25 cellular contexts compared by ENCODE assay signal in the genomic region with DNA sequence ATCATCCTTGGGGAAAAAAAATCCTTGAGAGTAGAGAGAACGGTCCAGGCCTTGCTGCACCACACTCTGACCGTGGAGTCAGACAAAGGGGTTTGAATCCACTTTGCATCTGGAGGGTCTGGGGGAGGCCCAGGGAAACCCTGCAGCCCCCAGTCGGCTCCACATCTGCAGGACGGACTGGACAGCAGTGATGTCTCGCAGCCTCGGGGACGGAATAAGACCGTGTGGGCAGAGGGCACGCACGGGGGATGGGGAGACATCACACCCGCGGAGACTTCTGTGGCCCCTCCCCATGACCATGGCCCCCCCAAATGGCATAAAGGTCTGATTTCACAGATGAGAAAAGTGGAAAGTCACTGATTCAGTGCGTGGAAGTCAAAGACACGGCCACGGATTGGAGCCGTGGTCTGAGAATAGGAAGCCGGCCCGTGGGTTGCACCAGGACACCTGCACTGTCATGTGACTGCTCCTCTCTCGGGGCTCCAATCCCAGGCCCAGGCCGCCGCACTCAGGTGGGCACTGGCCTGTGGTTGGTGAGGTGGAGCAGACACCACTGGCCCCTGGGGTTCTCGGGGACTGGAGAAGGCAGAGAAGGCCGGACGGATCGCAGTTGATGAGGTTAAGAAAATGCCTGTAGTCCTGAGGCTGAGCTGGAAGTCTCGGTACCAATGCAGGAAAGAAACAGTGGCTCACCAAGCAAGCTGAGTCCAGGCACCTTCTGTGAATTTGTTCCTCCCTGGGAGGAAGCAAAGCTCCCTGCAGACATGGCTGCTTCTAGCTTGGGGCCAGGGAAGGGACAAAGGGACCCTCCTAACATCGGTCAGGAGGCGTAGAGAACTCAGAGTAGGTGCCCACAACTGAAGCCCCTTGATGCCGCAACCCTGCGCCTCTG.
"Had no signal": no experiment of that assay in that cellular context is flagged by ENCODE, and none has a peak within 500 bp of the region (broad histone marks: within the 10 kb centered on the region; RNA-seq: fewer than 3 reads in every experiment).

No MANE protein-coding gene starts in this region.

- H3K27me3 Mint-ChIP-seq: activated naive CD4-positive, alpha-beta T cell treated with anti-CD3 and anti-CD28 coated beads, Interleukin-2, amount 50 U/mL, for 24 hours; naive thymus-derived CD4-positive, alpha-beta T cell; stimulated activated naive B cell treated with anti-CD40 and anti-IgM and Interleukin-4, amounts not matched to agents 10 μg/mL and 1 μg/mL and 100 μg/mL, for 72 hours had no signal

- ATAC-seq: activated T-cell treated with anti-CD3 and anti-CD28 coated beads, Interleukin-2, amount 50 U/mL, for 72 hours; gastroesophageal sphincter; left colon; naive thymus-derived CD4-positive, alpha-beta T cell; stimulated activated naive B cell treated with anti-CD40 and anti-IgM and Interleukin-4, amounts not matched to agents 10 μg/mL and 1 μg/mL and 100 μg/mL, for 72 hours had no signal

- H3K4me1 Mint-ChIP-seq: endodermal cell, neural crest cell had no signal

- H3K36me3 ChIP-seq: adrenal gland, gastroesophageal sphincter, heart left ventricle, lower lobe of right lung, sigmoid colon, WERI-Rb-1 had no signal

- DNase-seq: activated CD4-positive, alpha-beta T cell treated with anti-CD3 and anti-CD28 coated beads for 1 hour; activated CD4-positive, alpha-beta T cell treated with anti-CD3 and anti-CD28 coated beads, Interleukin-2, amount 50 U/mL, for 1 hour; activated CD8-positive, alpha-beta memory T cell treated with anti-CD3 and anti-CD28 coated beads, Interleukin-2, amount 50 U/mL, for 4 hours; activated gamma-delta T cell; activated T-cell treated with anti-CD3 and anti-CD28 coated beads, Interleukin-2, amount 50 U/mL, for 72 hours; cerebellar nuclear complex; cortex of kidney; endodermal cell; heart left ventricle; left colon; lower lobe of right lung; naive thymus-derived CD4-positive, alpha-beta T cell; retina; sigmoid colon; stimulated activated CD4-positive, alpha-beta T cell treated with anti-CD3 and anti-CD28 coated beads, Interleukin-2, amount 100 ng/mL, for 48 hours; stimulated activated CD8-positive, alpha-beta memory T cell treated with anti-CD3 and anti-CD28 coated beads, Interleukin-4, amount 100 ng/mL, for 48 hours; stimulated activated naive B cell treated with anti-CD40 and anti-IgM and Interleukin-4, amounts not matched to agents 10 μg/mL and 1 μg/mL and 100 μg/mL, for 72 hours; T-helper 1 cell; WERI-Rb-1 had no signal

- H3K4me1 ChIP-seq: adrenal gland had no signal

- H3K36me3 Mint-ChIP-seq: activated naive CD4-positive, alpha-beta T cell treated with anti-CD3 and anti-CD28 coated beads, Interleukin-2, amount 50 U/mL, for 24 hours had no signal

- H3K27ac ChIP-seq: heart left ventricle, lower lobe of right lung, WERI-Rb-1 had no signal

- H3K9me3 ChIP-seq: adrenal gland, gastroesophageal sphincter, heart left ventricle, lower lobe of right lung, sigmoid colon had no signal

- H3K27me3 ChIP-seq: adrenal gland had no signal

- H3K4me3 Mint-ChIP-seq: activated naive CD4-positive, alpha-beta T cell treated with anti-CD3 and anti-CD28 coated beads, Interleukin-2, amount 50 U/mL, for 24 hours; activated T-cell treated with anti-CD3 and anti-CD28 coated beads, Interleukin-2, amount 50 U/mL, for 72 hours; endodermal cell; naive thymus-derived CD4-positive, alpha-beta T cell; neural crest cell; stimulated activated naive B cell treated with anti-CD40 and anti-IgM and Interleukin-4, amounts not matched to agents 10 μg/mL and 1 μg/mL and 100 μg/mL, for 72 hours had no signal

- H3K9me3 Mint-ChIP-seq: activated naive CD4-positive, alpha-beta T cell treated with anti-CD3 and anti-CD28 coated beads, Interleukin-2, amount 50 U/mL, for 24 hours; activated T-cell treated with anti-CD3 and anti-CD28 coated beads, Interleukin-2, amount 50 U/mL, for 72 hours; stimulated activated naive B cell treated with anti-CD40 and anti-IgM and Interleukin-4, amounts not matched to agents 10 μg/mL and 1 μg/mL and 100 μg/mL, for 72 hours had no signal

- H3K27ac Mint-ChIP-seq: activated naive CD4-positive, alpha-beta T cell treated with anti-CD3 and anti-CD28 coated beads, Interleukin-2, amount 50 U/mL, for 24 hours; activated T-cell treated with anti-CD3 and anti-CD28 coated beads, Interleukin-2, amount 50 U/mL, for 72 hours; endodermal cell; naive thymus-derived CD4-positive, alpha-beta T cell; progenitor cell of endocrine pancreas; stimulated activated naive B cell treated with anti-CD40 and anti-IgM and Interleukin-4, amounts not matched to agents 10 μg/mL and 1 μg/mL and 100 μg/mL, for 72 hours had no signal

- H3K4me2 ChIP-seq: smooth muscle cell had no signal

- H3K4me3 ChIP-seq: adrenal gland, gastroesophageal sphincter, heart left ventricle, lower lobe of right lung, sigmoid colon, smooth muscle cell had no signal
